In genomic region chr5:1795931-1796330, GRCh38 we compare ENCODE assay signal across 24 cellular contexts.
"Had no signal": no experiment of that assay in that cellular context is flagged by ENCODE, and none has a peak within 500 bp of the region (broad histone marks: within the 10 kb centered on the region; RNA-seq: fewer than 3 reads in every experiment).

No MANE protein-coding gene starts in this region.

- H3K27ac ChIP-seq: ascending aorta, coronary artery, esophagus muscularis mucosa, hepatocyte, left ventricle myocardium inferior, pancreas, thyroid gland, upper lobe of right lung had no signal

- DNase-seq: activated CD4-positive, alpha-beta memory T cell treated with anti-CD3 and anti-CD28 coated beads, Interleukin-2, amount 10 ng/mL, durations not matched to agents 7 days and 5 days; activated CD4-positive, alpha-beta T cell treated with anti-CD3 and anti-CD28 coated beads for 48 hours; activated CD4-positive, CD25-positive, alpha-beta regulatory T cell; activated gamma-delta T cell treated with Interleukin-2 at 50 U/mL for 16 hours; activated T-cell treated with anti-CD3 and anti-CD28 coated beads, Interleukin-2, amount 50 U/mL, for 72 hours; glutamatergic neuron; immature natural killer cell; left ventricle myocardium inferior; natural killer cell; pancreas; right cardiac atrium; stimulated activated CD4-positive, alpha-beta T cell treated with anti-CD3 and anti-CD28 coated beads, Interleukin-4, amount 100 ng/mL, for 24 hours; stimulated activated naive CD8-positive, alpha-beta T cell treated with anti-CD3 and anti-CD28 coated beads, Interleukin-15, Interleukin-2, amounts not matched to agents 100 U/mL and 50 U/mL, for 24 hours; T1000; thyroid gland had no signal

- ATAC-seq: activated T-cell treated with anti-CD3 and anti-CD28 coated beads, Interleukin-2, amount 50 U/mL, for 72 hours; natural killer cell; pancreas; right cardiac atrium; stimulated activated naive CD8-positive, alpha-beta T cell treated with anti-CD3 and anti-CD28 coated beads, Interleukin-15, Interleukin-2, amounts not matched to agents 100 U/mL and 50 U/mL, for 24 hours; upper lobe of right lung had no signal

- H3K4me2 ChIP-seq: hepatocyte had no signal

- H2AFZ ChIP-seq: hepatocyte had no signal

- H3K36me3 Mint-ChIP-seq: natural killer cell had no signal

- FAIRE-seq: frontal cortex, pancreas had no signal

- H3K27ac Mint-ChIP-seq: activated T-cell treated with anti-CD3 and anti-CD28 coated beads, Interleukin-2, amount 50 U/mL, for 72 hours; mesothelial cell of epicardium; natural killer cell had no signal

- H3K27me3 ChIP-seq: ascending aorta, esophagus muscularis mucosa, hepatocyte, pancreas, thyroid gland, upper lobe of right lung had no signal

- H3K4me3 ChIP-seq: ascending aorta, coronary artery, esophagus muscularis mucosa, hepatocyte, left ventricle myocardium inferior, pancreas, thyroid gland, upper lobe of right lung had no signal

- H3K9me3 Mint-ChIP-seq: activated CD4-positive, alpha-beta memory T cell treated with anti-CD3 and anti-CD28 coated beads, Interleukin-2, amount 10 ng/mL, durations not matched to agents 7 days and 5 days; activated naive CD4-positive, alpha-beta T cell treated with anti-CD3 and anti-CD28 coated beads, Interleukin-2, amount 50 U/mL, for 24 hours; activated T-cell treated with anti-CD3 and anti-CD28 coated beads, Interleukin-2, amount 50 U/mL, for 72 hours; mesothelial cell of epicardium; natural killer cell; T-helper 1 cell treated with Interleukin-12 subunit alpha and Interleukin-12 subunit beta and Interleukin-4 antibody, amounts not matched to agents 30 μg/mL and 1 μg/mL, for 36 hours had no signal

- H3K4me3 Mint-ChIP-seq: activated CD4-positive, alpha-beta memory T cell treated with anti-CD3 and anti-CD28 coated beads, Interleukin-2, amount 10 ng/mL, durations not matched to agents 7 days and 5 days; activated naive CD4-positive, alpha-beta T cell treated with anti-CD3 and anti-CD28 coated beads, Interleukin-2, amount 50 U/mL, for 24 hours; immature natural killer cell; mesothelial cell of epicardium; T-helper 1 cell treated with Interleukin-12 subunit alpha and Interleukin-12 subunit beta and Interleukin-4 antibody, amounts not matched to agents 30 μg/mL and 1 μg/mL, for 36 hours had no signal

- H3K9me3 ChIP-seq: ascending aorta, esophagus muscularis mucosa, left ventricle myocardium inferior, pancreas, thyroid gland, upper lobe of right lung had no signal
